20 cellular contexts compared by ENCODE assay signal in genomic region chr20:10419550-10420133, GRCh38. TPM values are rescaled to one million over a fixed set of nuclear protein-coding genes. Genes with fewer than 3 reads are reported as not detected.
A peak's percentile ranks its signal among the peaks of the same experiment; 100 is the strongest.
DNase-seq lines count a peak whose midpoint lies in the region; ATAC-seq and TF ChIP-seq lines count a peak whose summit lies in the region.
"Had no signal": no experiment of that assay in that cellular context is flagged by ENCODE, and none has a peak within 500 bp of the region (broad histone marks: within the 10 kb centered on the region; RNA-seq: fewer than 3 reads in every experiment).

No MANE protein-coding gene starts in this region.

- DNase-seq in EL, result peak; percentile 19
- DNase-seq in LoVo (ENCODE audit: low spot score), result peak; percentile 58
- peak; percentile 36 for DNase-seq in astrocyte of the spinal cord (ENCODE audit: low read depth, low spot score)
- DNase-seq in islet precursor cell, result peak; percentile 61
- DNase-seq in tibial nerve (ENCODE audit: low spot score in 2 of 2), result no peak
- no peak for DNase-seq in NCI-H1930 (lab: John Stamatoyannopoulos, UW)
- DNase-seq: activated CD4-positive, alpha-beta T cell treated with anti-CD3 and anti-CD28 coated beads, Interleukin-2, amount 10 ng/mL, durations not matched to agents 24 days and 14 days; activated T-cell treated with anti-CD3 and anti-CD28 coated beads, Interleukin-2, amount 50 U/mL, for 4 hours; adrenal gland; DND-41; HCEC 1CT; Kasumi-1; naive thymus-derived CD4-positive, alpha-beta T cell; NCI-H146; posterior cingulate gyrus; stomach; T-helper 9 cell had no signal

- WGBS in tibial nerve, 2 donors, result 94 to 96% methylated on average over 5 of the region's 5 CpGs

- in situ Hi-C loops in astrocyte of the spinal cord (cut with HindIII; ENCODE audit: low sequenced_read_pairs), result no loop called here

- TF ChIP-seq CTCF in astrocyte of the spinal cord (IDR thresholded peaks at IDR 0.05; ENCODE audit: low read depth, low read length) (no peak), tibial nerve (IDR thresholded peaks at IDR 0.05) (no peak)

- H3K4me3 ChIP-seq in astrocyte of the spinal cord (ENCODE audit: low read depth, low read length), result no peak overlapping the region
- H3K4me3 ChIP-seq in tibial nerve, result no peak overlapping the region
- H3K4me3 ChIP-seq: adrenal gland, stomach had no signal

- ATAC-seq in GM19397 (IDR thresholded peaks at IDR 0.05; ENCODE audit: unreplicated experiment), result no peak
- no peak for ATAC-seq in GM19035 (IDR thresholded peaks at IDR 0.05; ENCODE audit: unreplicated experiment)
- ATAC-seq: activated T-cell treated with anti-CD3 and anti-CD28 coated beads, Interleukin-2, amount 50 U/mL, for 4 hours; naive thymus-derived CD4-positive, alpha-beta T cell; Right ventricle myocardium inferior had no signal

- no peak overlapping the region for H3K27ac ChIP-seq in tibial nerve
- H3K27ac ChIP-seq: adrenal gland, stomach had no signal

- H3K27me3 ChIP-seq in tibial nerve, result no peaks in the 10 kb centered on the region
- H3K27me3 ChIP-seq: adrenal gland, stomach had no signal

- H3K36me3 ChIP-seq in tibial nerve, result peaks cover 0 to 14% (median 0%) of the 10 kb centered on the region in 3 donors
- H3K36me3 ChIP-seq: adrenal gland had no signal

- no peaks in the 10 kb centered on the region for H3K9me3 ChIP-seq in tibial nerve
- H3K9me3 ChIP-seq: adrenal gland, stomach had no signal

- no peak for TF ChIP-seq POLR2A in tibial nerve (IDR thresholded peaks at IDR 0.05)

- peaks cover 0 to 7% (median 3%) of the 10 kb centered on the region in 4 donors for H3K4me1 ChIP-seq in tibial nerve

- TF ChIP-seq EP300 in tibial nerve (IDR thresholded peaks at IDR 0.05), result no peak

RNA-seq across cellular contexts. Expression of gene MKKS, which starts 14.4 kb away (rescaled TPM):
- total RNA-seq in tibial nerve, result 10 to 100 TPM; 12.9 to 16.6 (median 16.0) TPM

RNA-seq across cellular contexts. Expression of gene SLX4IP, which starts 15.5 kb away (rescaled TPM):
- 1 to 10 TPM; 3.3 to 5.7 (median 3.5) TPM for total RNA-seq in tibial nerve

Comparison
In these comparisons a context has a peak if more than half of its experiments do, and no peak if none do; other contexts are left out.
1. DNase-seq: peak in EL (single experiment), LoVo (single experiment), astrocyte of the spinal cord (single experiment) and islet precursor cell (single experiment); none in tibial nerve (0 of 2) and NCI-H1930 (0 of 2).